Comparison of ENCODE assay signal across 1 cellular context in the genomic region with DNA sequence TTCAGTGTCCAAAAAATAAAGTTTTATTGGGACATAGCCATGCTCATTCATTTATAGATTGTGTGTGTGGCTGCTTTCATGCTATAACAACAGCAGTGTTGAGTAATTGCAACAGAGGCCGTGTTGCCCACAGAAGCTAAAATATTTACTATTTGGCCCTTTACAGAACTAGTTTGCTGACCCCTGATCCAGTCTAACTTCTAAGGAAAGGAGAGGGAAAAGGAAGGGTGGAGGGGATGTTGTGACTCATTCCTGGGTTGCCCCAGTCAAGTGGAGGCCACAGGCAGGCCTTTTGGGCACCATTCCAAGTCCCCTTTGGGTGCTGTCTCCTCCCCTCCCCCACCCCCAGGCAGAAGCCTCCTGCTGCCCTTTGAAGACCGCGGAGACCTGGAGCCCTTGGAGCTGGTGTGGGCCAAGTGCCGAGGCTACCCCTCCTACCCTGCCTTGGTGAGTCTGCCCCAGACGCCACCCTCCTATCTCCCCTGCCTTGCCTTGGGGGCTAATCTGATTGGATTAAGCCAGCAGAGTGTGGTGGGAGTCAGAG.
TF ChIP-seq lines count a peak whose summit lies in the region.

No MANE protein-coding gene starts in this region.

TF ChIP-seq in H1, 55 proteins besides CTCF, POLR2A, EP300 and RAD21 (continued from another document):
- no peak for TF ChIP-seq TEAD4 (IDR thresholded peaks at IDR 0.05; ENCODE audit: low read depth, low read length)
- no peak for TF ChIP-seq SP2 (IDR thresholded peaks at IDR 0.05; ENCODE audit: low read length)
- no peak for TF ChIP-seq KDM1A (IDR thresholded peaks at IDR 0.05; ENCODE audit: borderline replicate concordance, low read length)
- no peak for TF ChIP-seq RNF2 (IDR thresholded peaks at IDR 0.05; ENCODE audit: borderline replicate concordance, low read depth, low read length, missing control alignments, poor library complexity, severe bottlenecking)
